ENCODE assay signal across 23 cellular contexts in the genomic region with DNA sequence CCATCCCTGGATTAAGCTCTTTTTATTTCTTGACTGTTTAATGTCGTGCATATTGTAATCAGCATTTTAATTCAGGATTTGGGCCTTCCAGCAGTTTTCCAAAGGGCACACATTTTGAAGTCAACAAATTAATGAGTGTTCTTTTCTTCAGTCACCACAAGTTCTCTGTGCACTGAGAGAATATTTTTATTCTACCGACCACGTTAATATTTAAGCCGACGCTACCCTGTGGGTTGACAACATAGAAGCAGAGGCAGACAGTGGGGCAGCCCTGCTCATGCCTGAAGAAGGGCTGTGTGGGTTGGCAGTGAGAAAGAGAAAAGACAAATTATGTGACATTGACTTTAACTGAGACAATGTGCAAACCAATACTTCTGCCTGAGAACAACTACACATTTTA.
"Had no signal": no experiment of that assay in that cellular context is flagged by ENCODE, and none has a peak within 500 bp of the region (broad histone marks: within the 10 kb centered on the region; RNA-seq: fewer than 3 reads in every experiment).

No MANE protein-coding gene starts in this region.

- H3K9ac ChIP-seq: parathyroid adenoma had no signal

- H2AFZ ChIP-seq: parathyroid adenoma had no signal

- H3K79me2 ChIP-seq: parathyroid adenoma had no signal

- H3K27me3 Mint-ChIP-seq: naive thymus-derived CD8-positive, alpha-beta T cell; stimulated activated memory B cell treated with anti-CD40 and anti-IgM and Interleukin-4, amounts not matched to agents 10 μg/mL and 1 μg/mL and 100 μg/mL, for 72 hours; stimulated activated naive CD8-positive, alpha-beta T cell treated with anti-CD3 and anti-CD28 coated beads, Interleukin-15, Interleukin-2, amounts not matched to agents 100 ng/mL and 50 ng/mL, for 24 hours had no signal

- H3K27ac ChIP-seq: colonic mucosa, esophagus squamous epithelium, gastroesophageal sphincter, parathyroid adenoma, prostate gland, right lobe of liver, spleen, tibial artery, upper lobe of right lung, vagina had no signal

- H3K9me3 ChIP-seq: colonic mucosa, esophagus squamous epithelium, gastroesophageal sphincter, mucosa of descending colon, prostate gland, right lobe of liver, spleen, tibial artery, upper lobe of right lung, vagina had no signal

- H3K36me3 Mint-ChIP-seq: naive thymus-derived CD8-positive, alpha-beta T cell; stimulated activated memory B cell treated with anti-CD40 and anti-IgM and Interleukin-4, amounts not matched to agents 10 μg/mL and 1 μg/mL and 100 μg/mL, for 72 hours had no signal

- FAIRE-seq: keratinocyte had no signal

- H3K27me3 ChIP-seq: colonic mucosa, esophagus squamous epithelium, gastroesophageal sphincter, right lobe of liver, spleen, tibial artery, upper lobe of right lung, vagina had no signal

- H3K4me1 ChIP-seq: colonic mucosa, esophagus squamous epithelium, gastroesophageal sphincter, prostate gland, tibial artery, upper lobe of right lung, vagina had no signal

- H3K36me3 ChIP-seq: colonic mucosa, esophagus squamous epithelium, gastroesophageal sphincter, prostate gland, right lobe of liver, tibial artery, upper lobe of right lung, vagina had no signal

- H3K9me3 Mint-ChIP-seq: immature natural killer cell; naive thymus-derived CD8-positive, alpha-beta T cell; stimulated activated memory B cell treated with anti-CD40 and anti-IgM and Interleukin-4, amounts not matched to agents 10 μg/mL and 1 μg/mL and 100 μg/mL, for 72 hours; stimulated activated naive CD8-positive, alpha-beta T cell treated with anti-CD3 and anti-CD28 coated beads, Interleukin-15, Interleukin-2, amounts not matched to agents 100 ng/mL and 50 ng/mL, for 24 hours had no signal

- H3K4me3 Mint-ChIP-seq: immature natural killer cell; naive thymus-derived CD8-positive, alpha-beta T cell; stimulated activated memory B cell treated with anti-CD40 and anti-IgM and Interleukin-4, amounts not matched to agents 10 μg/mL and 1 μg/mL and 100 μg/mL, for 72 hours; stimulated activated naive CD8-positive, alpha-beta T cell treated with anti-CD3 and anti-CD28 coated beads, Interleukin-15, Interleukin-2, amounts not matched to agents 100 ng/mL and 50 ng/mL, for 24 hours had no signal

- ATAC-seq: gastroesophageal sphincter; left colon; mucosa of descending colon; naive thymus-derived CD8-positive, alpha-beta T cell; right lobe of liver; stimulated activated memory B cell treated with anti-CD40 and anti-IgM and Interleukin-4, amounts not matched to agents 10 μg/mL and 1 μg/mL and 100 μg/mL, for 72 hours; upper lobe of right lung had no signal

- H3K4me3 ChIP-seq: colonic mucosa, esophagus squamous epithelium, gastroesophageal sphincter, mucosa of descending colon, prostate gland, right lobe of liver, spleen, tibial artery, upper lobe of right lung, vagina had no signal

- H3K27ac Mint-ChIP-seq: naive thymus-derived CD8-positive, alpha-beta T cell; stimulated activated memory B cell treated with anti-CD40 and anti-IgM and Interleukin-4, amounts not matched to agents 10 μg/mL and 1 μg/mL and 100 μg/mL, for 72 hours; stimulated activated naive CD8-positive, alpha-beta T cell treated with anti-CD3 and anti-CD28 coated beads, Interleukin-15, Interleukin-2, amounts not matched to agents 100 ng/mL and 50 ng/mL, for 24 hours had no signal

- DNase-seq: colonic mucosa; dermis blood vessel endothelial cell; esophagus squamous epithelium; foreskin fibroblast; immature natural killer cell; left colon; mucosa of descending colon; naive thymus-derived CD8-positive, alpha-beta T cell; retina; right lobe of liver; spleen; stimulated activated CD4-positive, alpha-beta T cell treated with anti-CD3 and anti-CD28 coated beads, Interleukin-15, amount 100 ng/mL, for 24 hours; stimulated activated CD4-positive, alpha-beta T cell treated with anti-CD3 and anti-CD28 coated beads, Interleukin-1b, Interleukin-23, amount 100 ng/mL, for 48 hours; stimulated activated CD4-positive, alpha-beta T cell treated with anti-CD3 and anti-CD28 coated beads, Interleukin-4, amount 100 ng/mL, for 24 hours; tibial artery; upper lobe of right lung had no signal
